16 cellular contexts compared by ENCODE assay signal in the genomic region with DNA sequence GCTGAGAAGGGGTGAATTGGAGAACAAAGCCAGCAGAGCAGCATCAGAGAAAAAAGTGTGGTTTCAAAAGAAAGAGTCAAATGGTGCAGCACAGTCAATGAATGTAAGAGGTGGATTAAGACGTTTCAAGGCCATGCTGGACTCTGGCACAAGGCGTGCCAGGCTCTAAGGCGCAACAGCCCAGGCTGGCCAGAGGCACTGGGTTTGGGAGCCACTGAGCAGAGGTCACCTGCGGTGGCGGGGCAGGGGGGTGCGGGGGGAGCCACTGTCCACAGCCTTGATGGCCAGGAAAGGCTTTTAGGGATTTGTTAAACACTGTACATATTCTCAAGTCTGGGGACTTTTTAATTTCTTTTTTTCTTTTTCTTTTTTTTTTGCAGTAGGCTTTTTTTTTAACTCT.
DNase-seq lines count a peak whose midpoint lies in the region; ATAC-seq, FAIRE-seq and TF ChIP-seq lines count a peak whose summit lies in the region.
"Had no signal": no experiment of that assay in that cellular context is flagged by ENCODE, and none has a peak within 500 bp of the region (broad histone marks: within the 10 kb centered on the region; RNA-seq: fewer than 3 reads in every experiment).

No MANE protein-coding gene starts in this region.

- DNase-seq in LoVo (ENCODE audit: low spot score) = peak; percentile 32
- peak; percentile 73 to 83 (median 78) for DNase-seq in body of pancreas
- DNase-seq in mesenchymal stem cell = no peak
- DNase-seq in small intestine = peak; percentile 86
- no peak for DNase-seq in hippocampal formation (lab: John Stamatoyannopoulos, UW)
- DNase-seq in DMS53 (lab: John Stamatoyannopoulos, UW) = no peak
- DNase-seq: AML-193, HFFc6, NCI-H1694 treated with DMSO at 0.1 percent for 48 hours, NCI-H2081 treated with DMSO at 0.1 percent for 48 hours, NCI-H446 had no signal

- no peak for FAIRE-seq in small intestine (lab: Jason Lieb, UNC)
- FAIRE-seq: GM19239 had no signal

- H4K91ac ChIP-seq in mesenchymal stem cell (ENCODE audit: low read length) = no peak overlapping the region

- no peak overlapping the region for H2BK120ac ChIP-seq in mesenchymal stem cell (ENCODE audit: low read depth, low read length)

- no peaks in the 10 kb centered on the region for H3K79me1 ChIP-seq in mesenchymal stem cell (replicated peaks; ENCODE audit: low read length, poor library complexity, severe bottlenecking)

- peak overlapping the region; percentile 3 for H2AK5ac ChIP-seq in mesenchymal stem cell (ENCODE audit: low read length, severe bottlenecking)

- no peak overlapping the region for H4K8ac ChIP-seq in mesenchymal stem cell (ENCODE audit: low read length)

- H2BK12ac ChIP-seq in mesenchymal stem cell (ENCODE audit: low read length in 2 of 2) = peak overlapping the region in 1 of 2 experiments; percentile 4

- H3K27ac ChIP-seq in body of pancreas = peak overlapping the region in 3 of 4 donors; percentile 77 to 83 (median 79)
- no peak overlapping the region for H3K27ac ChIP-seq in mesenchymal stem cell (ENCODE audit: low read length, poor library complexity, severe bottlenecking)
- no peak overlapping the region for H3K27ac ChIP-seq in small intestine (ENCODE audit: low read depth in 1 of 2, low read length in 1 of 2)
- H3K27ac ChIP-seq: RWPE1, SK-N-MC had no signal

- peak overlapping the region in 1 of 2 experiments; percentile 1 for H3K18ac ChIP-seq in mesenchymal stem cell (ENCODE audit: low read depth in 1 of 2, low read length in 2 of 2)

- intact Hi-C loops in body of pancreas (cut with DNase I) = no loop called here

- H3K4ac ChIP-seq in mesenchymal stem cell (ENCODE audit: low read depth in 1 of 2, low read length in 2 of 2) = no peak overlapping the region

- TF ChIP-seq CTCF in body of pancreas (IDR thresholded peaks at IDR 0.05) = no peak

- ATAC-seq in body of pancreas (peak; percentile 70), HG03095 (IDR thresholded peaks at IDR 0.05; ENCODE audit: unreplicated experiment) (no peak), GM21423 (IDR thresholded peaks at IDR 0.05; ENCODE audit: unreplicated experiment) (no peak)

- no peak overlapping the region for H3K14ac ChIP-seq in mesenchymal stem cell (ENCODE audit: low read length in 2 of 2)

- no peak for TF ChIP-seq POLR2A in body of pancreas (IDR thresholded peaks at IDR 0.05)

- H3K36me3 ChIP-seq in body of pancreas (replicated peaks in 1 of 2; ENCODE audit: insufficient read depth in 1 of 2, low read depth in 2 of 2) (no peaks in the 10 kb centered on the region), mesenchymal stem cell (ENCODE audit: control insufficient read depth in 1 of 2, insufficient read depth in 2 of 2, low read depth in 1 of 2, low read length in 2 of 2) (no peaks in the 10 kb centered on the region), small intestine (ENCODE audit: control insufficient read depth in 2 of 2, insufficient read depth in 2 of 2, low read length in 2 of 2) (no peaks in the 10 kb centered on the region)

- no peak overlapping the region for H3K4me2 ChIP-seq in mesenchymal stem cell (ENCODE audit: low read length, poor library complexity, severe bottlenecking)

- H3K9ac ChIP-seq in mesenchymal stem cell (ENCODE audit: low read length) = no peak overlapping the region

- H3K9me3 ChIP-seq in body of pancreas (no peaks in the 10 kb centered on the region), mesenchymal stem cell (ENCODE audit: control insufficient read depth, low read length) (no peaks in the 10 kb centered on the region), small intestine (ENCODE audit: control insufficient read depth, low read depth) (no peaks in the 10 kb centered on the region)

- H2BK5ac ChIP-seq in mesenchymal stem cell (ENCODE audit: low read depth, low read length, poor library complexity, severe bottlenecking) = no peak overlapping the region

- WGBS in body of pancreas, 2 donors = 34 to 45% methylated on average over 6 of the region's 6 CpGs
- WGBS in mesenchymal stem cell = 98% methylated on average over 4 of the region's 6 CpGs
- WGBS in small intestine, 3 donors = 15 to 69% (median 35%) methylated on average over 6 of the region's 6 CpGs

- H3K4me3 ChIP-seq in body of pancreas (no peak overlapping the region), mesenchymal stem cell (ENCODE audit: insufficient read depth in 1 of 2, low read depth in 1 of 2, low read length in 2 of 2) (no peak overlapping the region), small intestine (ENCODE audit: low read depth in 1 of 2, low read length in 2 of 2) (no peak overlapping the region)
- H3K4me3 ChIP-seq: SK-N-MC had no signal

- H3K23ac ChIP-seq in mesenchymal stem cell (ENCODE audit: low read length in 2 of 2) = no peak overlapping the region

- H3K27me3 ChIP-seq in body of pancreas = no peaks in the 10 kb centered on the region
- H3K27me3 ChIP-seq in mesenchymal stem cell (ENCODE audit: control insufficient read depth in 1 of 2, insufficient read depth in 1 of 2, low read length in 2 of 2) = no peaks in the 10 kb centered on the region
- H3K27me3 ChIP-seq in small intestine (ENCODE audit: control insufficient read depth in 2 of 2, insufficient read depth in 2 of 2, low read length in 2 of 2) = no peaks in the 10 kb centered on the region

- no peak overlapping the region for H2AFZ ChIP-seq in mesenchymal stem cell (ENCODE audit: low read depth, low read length)

- H2BK15ac ChIP-seq in mesenchymal stem cell (ENCODE audit: low read depth, poor library complexity, severe bottlenecking) = peak overlapping the region; percentile 37

- H3K4me1 ChIP-seq in body of pancreas = peaks cover 60% of the 10 kb centered on the region
- peaks cover 15% of the 10 kb centered on the region for H3K4me1 ChIP-seq in mesenchymal stem cell (ENCODE audit: control insufficient read depth, insufficient read depth, low read depth, low read length)
- H3K4me1 ChIP-seq in small intestine (ENCODE audit: control insufficient read depth in 2 of 2, insufficient read depth in 1 of 2, low read depth in 1 of 2, low read length in 1 of 2) = peaks cover 8 to 11% of the 10 kb centered on the region in 2 donors

Comparison
In these comparisons a context has a peak if more than half of its experiments do, and no peak if none do; other contexts are left out.
1. DNase-seq: peak in LoVo (single experiment), body of pancreas (4 of 4) and small intestine (single experiment); none in mesenchymal stem cell (single experiment), hippocampal formation (0 of 2) and DMS53 (single experiment).
2. H3K27ac ChIP-seq: peak in body of pancreas (3 of 4); none in mesenchymal stem cell (single experiment) and small intestine (0 of 2).